8 cellular contexts compared by ENCODE assay signal in the genomic region with DNA sequence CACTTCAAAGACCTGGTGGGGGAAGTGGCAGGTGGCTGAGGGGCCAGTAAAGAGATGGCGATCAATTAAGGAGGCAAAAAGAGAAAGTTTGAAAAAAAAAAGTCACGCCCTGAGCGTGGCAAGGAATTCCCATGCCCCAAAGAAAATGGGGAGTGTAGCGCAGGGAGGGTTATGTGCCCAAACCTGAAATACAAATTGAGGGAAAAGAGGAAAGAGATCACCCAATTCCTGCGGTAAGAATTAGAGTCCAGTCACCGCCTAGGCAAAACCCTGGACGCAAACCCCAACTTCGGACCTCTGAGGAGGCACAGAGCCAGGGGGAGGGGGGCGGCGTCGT. TPM values are rescaled to one million over a fixed set of nuclear protein-coding genes. Genes with fewer than 3 reads are reported as not detected.
DNase-seq lines count a peak whose midpoint lies in the region; ATAC-seq, FAIRE-seq and TF ChIP-seq lines count a peak whose summit lies in the region.

No MANE protein-coding gene starts in this region.

- H3K4me3 ChIP-seq in keratinocyte (ENCODE audit: control insufficient read depth in 2 of 3, extremely low read depth in 1 of 3, insufficient read depth in 2 of 3, low read depth in 1 of 3, low read length in 3 of 3): peak overlapping the region; percentile 63 to 72 (median 70)
- peak overlapping the region; percentile 84 for H3K4me3 ChIP-seq in thoracic aorta

- dilution Hi-C loops in keratinocyte (cut with MboI; ENCODE audit: extremely low pct_ligation_motif_present, low sequenced_read_pairs): no loop called here

- H3K27ac ChIP-seq in keratinocyte (ENCODE audit: control insufficient read depth, insufficient read depth, low read length) (peak overlapping the region; percentile 58), thoracic aorta (peak overlapping the region; percentile 69 to 80)

- H3K4me1 Mint-ChIP-seq in activated CD4-positive, alpha-beta T cell treated with anti-CD3 and anti-CD28 coated beads for 36 hours: peaks cover 5% of the 10 kb centered on the region
- H3K4me1 Mint-ChIP-seq in activated T-helper 2 cell treated with anti-CD3 and anti-CD28 coated beads, Interferon-gamma antibody, Interleukin-2, Interleukin-4, amounts not matched to agents 10 μg/mL and 5 μg/mL and 100 μg/mL, durations not matched to agents 14 hours and 24 hours and 36 hours (ENCODE audit: low read depth): peaks cover 8% of the 10 kb centered on the region
- peaks cover 6 to 9% of the 10 kb centered on the region in 2 donors for H3K4me1 Mint-ChIP-seq in effector memory CD8-positive, alpha-beta T cell (ENCODE audit: low read depth in 2 of 2)

- FAIRE-seq in keratinocyte (lab: Jason Lieb, UNC) (no peak), D721Med (lab: Jason Lieb, UNC) (no peak)

- TF ChIP-seq CTCF in keratinocyte (optimal IDR thresholded peaks at IDR 0.05 in 1 of 3, IDR thresholded peaks at IDR 0.05 in 1 of 3, conservative IDR thresholded peaks at IDR 0.05 in 1 of 3; ENCODE audit: extremely low read depth in 1 of 3, insufficient read depth in 2 of 3, low read length in 3 of 3) (no peak), thoracic aorta (IDR thresholded peaks at IDR 0.05) (no peak), D721Med (IDR thresholded peaks at IDR 0.05; ENCODE audit: insufficient read depth, missing control alignments) (no peak)

- H3K9me1 ChIP-seq in keratinocyte (ENCODE audit: control insufficient read depth, extremely low read depth, insufficient read depth, low read length): no peaks in the 10 kb centered on the region

- CTCF ChIA-PET in activated CD4-positive, alpha-beta T cell treated with anti-CD3 and anti-CD28 coated beads for 36 hours (lab: Charles Lee): no interaction called here

- H3K27me3 Mint-ChIP-seq in activated CD4-positive, alpha-beta T cell treated with anti-CD3 and anti-CD28 coated beads for 36 hours: peaks cover 2% of the 10 kb centered on the region
- peaks cover 3% of the 10 kb centered on the region for H3K27me3 Mint-ChIP-seq in activated T-helper 2 cell treated with anti-CD3 and anti-CD28 coated beads, Interferon-gamma antibody, Interleukin-2, Interleukin-4, amounts not matched to agents 10 μg/mL and 5 μg/mL and 100 μg/mL, durations not matched to agents 14 hours and 24 hours and 36 hours (ENCODE audit: low read depth)
- H3K27me3 Mint-ChIP-seq in effector memory CD8-positive, alpha-beta T cell: no peaks in the 10 kb centered on the region

- H4K20me1 ChIP-seq in keratinocyte (ENCODE audit: control insufficient read depth, extremely low read depth, insufficient read depth, low read length): no peaks in the 10 kb centered on the region

- no peak for DNase-seq in activated CD4-positive, alpha-beta T cell treated with anti-CD3 and anti-CD28 coated beads for 36 hours
- no peak for DNase-seq in activated CD4-positive, alpha-beta T cell treated with anti-CD3 and anti-CD28 coated beads, Interleukin-2, amount 50 U/mL, for 1 hour
- no peak for DNase-seq in activated T-helper 2 cell treated with anti-CD3 and anti-CD28 coated beads, Interferon-gamma antibody, Interleukin-2, Interleukin-4, amounts not matched to agents 10 μg/mL and 5 μg/mL and 100 μg/mL, durations not matched to agents 14 hours and 24 hours and 36 hours (ENCODE audit: low spot score)
- DNase-seq in keratinocyte (ENCODE audit: low read depth, low spot score) (no peak), thoracic aorta (ENCODE audit: low spot score) (no peak), D721Med (ENCODE audit: insufficient read length, low spot score) (no peak), NCI-H524 (lab: John Stamatoyannopoulos, UW) (no peak)
- DNase-seq in effector memory CD8-positive, alpha-beta T cell: no peak

- no peaks in the 10 kb centered on the region for H3K9me3 Mint-ChIP-seq in activated CD4-positive, alpha-beta T cell treated with anti-CD3 and anti-CD28 coated beads for 36 hours (ENCODE audit: low read depth)
- no peaks in the 10 kb centered on the region for H3K9me3 Mint-ChIP-seq in activated T-helper 2 cell treated with anti-CD3 and anti-CD28 coated beads, Interferon-gamma antibody, Interleukin-2, Interleukin-4, amounts not matched to agents 10 μg/mL and 5 μg/mL and 100 μg/mL, durations not matched to agents 14 hours and 24 hours and 36 hours
- H3K9me3 Mint-ChIP-seq in effector memory CD8-positive, alpha-beta T cell: no peaks in the 10 kb centered on the region

- H2AFZ ChIP-seq in keratinocyte (ENCODE audit: control insufficient read depth, low read length): peak overlapping the region; percentile 44

- no peak for ATAC-seq in activated CD4-positive, alpha-beta T cell treated with anti-CD3 and anti-CD28 coated beads for 36 hours
- no peak for ATAC-seq in thoracic aorta (ENCODE audit: insufficient number of reproducible peaks, low FRiP score, low read depth)
- ATAC-seq in effector memory CD8-positive, alpha-beta T cell (replicated peaks): no peak

- H3K36me3 ChIP-seq in keratinocyte (ENCODE audit: control insufficient read depth in 2 of 2, extremely low read depth in 1 of 2, insufficient read depth in 2 of 2, low read length in 2 of 2) (no peaks in the 10 kb centered on the region), thoracic aorta (no peaks in the 10 kb centered on the region)

- H3K9me3 ChIP-seq in keratinocyte (ENCODE audit: control insufficient read depth, low read depth, low read length): no peaks in the 10 kb centered on the region
- no peaks in the 10 kb centered on the region for H3K9me3 ChIP-seq in thoracic aorta

- peak overlapping the region; percentile 78 for H3K9ac ChIP-seq in keratinocyte (ENCODE audit: control insufficient read depth, extremely low read depth, insufficient read depth, low read length)

- H3K4me1 ChIP-seq in keratinocyte (ENCODE audit: control insufficient read depth, extremely low read depth, insufficient read depth, low read length): no peaks in the 10 kb centered on the region
- H3K4me1 ChIP-seq in thoracic aorta (ENCODE audit: control insufficient read depth in 1 of 2, low read depth in 2 of 2): no peaks in the 10 kb centered on the region

- peak overlapping the region; percentile 80 for H3K27ac Mint-ChIP-seq in activated CD4-positive, alpha-beta T cell treated with anti-CD3 and anti-CD28 coated beads for 36 hours
- H3K27ac Mint-ChIP-seq in activated T-helper 2 cell treated with anti-CD3 and anti-CD28 coated beads, Interferon-gamma antibody, Interleukin-2, Interleukin-4, amounts not matched to agents 10 μg/mL and 5 μg/mL and 100 μg/mL, durations not matched to agents 14 hours and 24 hours and 36 hours: peak overlapping the region; percentile 80
- H3K27ac Mint-ChIP-seq in effector memory CD8-positive, alpha-beta T cell: no peak overlapping the region

- H3K79me2 ChIP-seq in keratinocyte (ENCODE audit: control insufficient read depth, insufficient read depth, low read length): no peaks in the 10 kb centered on the region

- peak overlapping the region; percentile 82 for H3K4me2 ChIP-seq in keratinocyte (ENCODE audit: control insufficient read depth, extremely low read depth, insufficient read depth, low read depth, low read length)

- POLR2A ChIA-PET in activated CD4-positive, alpha-beta T cell treated with anti-CD3 and anti-CD28 coated beads for 36 hours (lab: Charles Lee): interaction anchor here (0.7 kb wide), 1 partner anchor 131 kb away, joined by 3 read pairs; no protein-coding TSS in a partner anchor

- H3K36me3 Mint-ChIP-seq in activated CD4-positive, alpha-beta T cell treated with anti-CD3 and anti-CD28 coated beads for 36 hours (ENCODE audit: low read depth): peaks cover 10% of the 10 kb centered on the region
- peaks cover 4% of the 10 kb centered on the region for H3K36me3 Mint-ChIP-seq in activated T-helper 2 cell treated with anti-CD3 and anti-CD28 coated beads, Interferon-gamma antibody, Interleukin-2, Interleukin-4, amounts not matched to agents 10 μg/mL and 5 μg/mL and 100 μg/mL, durations not matched to agents 14 hours and 24 hours and 36 hours (ENCODE audit: low read depth)
- H3K36me3 Mint-ChIP-seq in effector memory CD8-positive, alpha-beta T cell (ENCODE audit: insufficient read depth): no peaks in the 10 kb centered on the region

- H3K27me3 ChIP-seq in keratinocyte (ENCODE audit: control insufficient read depth, extremely low read depth, insufficient read depth, low read length) (no peaks in the 10 kb centered on the region), thoracic aorta (replicated peaks; ENCODE audit: insufficient read depth) (no peaks in the 10 kb centered on the region)

- H3K4me3 Mint-ChIP-seq in activated CD4-positive, alpha-beta T cell treated with anti-CD3 and anti-CD28 coated beads for 36 hours: no peak overlapping the region
- H3K4me3 Mint-ChIP-seq in activated T-helper 2 cell treated with anti-CD3 and anti-CD28 coated beads, Interferon-gamma antibody, Interleukin-2, Interleukin-4, amounts not matched to agents 10 μg/mL and 5 μg/mL and 100 μg/mL, durations not matched to agents 14 hours and 24 hours and 36 hours (ENCODE audit: low read depth): no peak overlapping the region
- H3K4me3 Mint-ChIP-seq in effector memory CD8-positive, alpha-beta T cell: no peak overlapping the region

- intact Hi-C loops in activated CD4-positive, alpha-beta T cell treated with anti-CD3 and anti-CD28 coated beads for 36 hours (cut with DNase I, micrococcal nuclease): loop anchor here (5.0 kb wide), 6 partner anchors 560 to 1120 kb away; partner anchors contain the start of genes AIFM1 (in 1 of the 2), BCORL1 (in 1 of the 2) and UTP14A (in 1 of the 2)
- intact Hi-C loops in activated T-helper 2 cell treated with anti-CD3 and anti-CD28 coated beads, Interferon-gamma antibody, Interleukin-2, Interleukin-4, amounts not matched to agents 10 μg/mL and 5 μg/mL and 100 μg/mL, durations not matched to agents 14 hours and 24 hours and 36 hours (cut with micrococcal nuclease): loop anchor here (2.0 to 10.0 kb wide), 3 partner anchors 128 to 635 kb away; partner anchors contain the start of genes RBMX2 and ZNF280C

RNA-seq across cellular contexts. Expression of gene ENOX2, which starts 0.6 kb away (rescaled TPM):
- 10 to 100 TPM; 12.5 to 16.5 TPM for total RNA-seq in activated CD4-positive, alpha-beta T cell treated with anti-CD3 and anti-CD28 coated beads for 36 hours
- 17.7 and 17.8 TPM in 2 replicates for total RNA-seq in activated T-helper 2 cell treated with anti-CD3 and anti-CD28 coated beads, Interferon-gamma antibody, Interleukin-2, Interleukin-4, amounts not matched to agents 10 μg/mL and 5 μg/mL and 100 μg/mL, durations not matched to agents 14 hours and 24 hours and 36 hours
- 15.6 to 24.5 TPM (median 17.8 TPM) in 3 replicates for polyA plus RNA-seq in keratinocyte
- 7.6 TPM for polyA plus RNA-seq in keratinocyte (2011; ENCODE audit: low read depth)
- polyA plus RNA-seq in keratinocyte (2011; cell fraction: cytosol; rRNA removed): 12.7 and 24.9 TPM in 2 replicates
- 13.7 and 14.7 TPM in 2 replicates for polyA plus RNA-seq in keratinocyte (2011; cell fraction: nucleus; rRNA removed)
- 6.7 and 11.7 TPM in 2 replicates for polyA plus RNA-seq in keratinocyte (2012; ENCODE audit: low replicate concordance)
- 10.5 to 18.3 TPM (median 17.0 TPM) in 3 replicates for polyA minus RNA-seq in keratinocyte
- 10.0 TPM for polyA minus RNA-seq in keratinocyte (2011; cell fraction: cytosol; rRNA and poly(A)+ RNA removed)
- 6.1 and 15.3 TPM in 2 replicates for polyA minus RNA-seq in keratinocyte (2011; cell fraction: nucleus; rRNA and poly(A)+ RNA removed)
- 10 to 100 TPM; 17.9 to 28.7 TPM for total RNA-seq in thoracic aorta

Comparison
In these comparisons a context has a peak if more than half of its experiments do, and no peak if none do; other contexts are left out.
1. H3K27ac Mint-ChIP-seq: peak in activated CD4-positive, alpha-beta T cell treated with anti-CD3 and anti-CD28 coated beads for 36 hours (single experiment) and activated T-helper 2 cell treated with anti-CD3 and anti-CD28 coated beads, Interferon-gamma antibody, Interleukin-2, Interleukin-4, amounts not matched to agents 10 μg/mL and 5 μg/mL and 100 μg/mL, durations not matched to agents 14 hours and 24 hours and 36 hours (single experiment); none in effector memory CD8-positive, alpha-beta T cell (0 of 2).